34 cellular contexts compared by ENCODE assay signal in the genomic region with DNA sequence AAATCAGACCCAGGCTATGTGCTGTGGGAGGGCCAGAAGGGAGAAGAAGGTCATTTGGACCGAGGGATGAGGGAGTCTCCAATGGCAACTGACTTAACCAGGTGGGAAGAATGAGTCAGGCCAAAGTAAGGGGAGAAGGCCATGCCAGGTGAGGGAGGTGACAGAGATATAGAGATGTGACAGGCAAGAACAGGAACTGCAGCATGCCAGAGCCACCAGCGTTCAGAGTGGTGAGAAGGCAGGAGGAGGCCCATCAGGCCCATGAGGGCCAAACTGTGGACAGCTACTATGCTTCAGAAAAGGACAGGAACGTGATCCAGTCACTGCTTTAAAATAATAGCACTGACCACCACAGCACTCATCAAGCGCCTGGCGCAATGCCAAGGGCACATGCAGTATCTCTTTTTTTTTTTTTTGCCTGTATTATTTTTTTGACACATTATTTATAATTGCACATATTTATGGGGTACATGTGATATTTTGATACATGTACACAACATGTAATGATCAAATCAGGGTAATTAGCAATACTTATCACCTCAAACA.
"Had no signal": no experiment of that assay in that cellular context is flagged by ENCODE, and none has a peak within 500 bp of the region (broad histone marks: within the 10 kb centered on the region; RNA-seq: fewer than 3 reads in every experiment).

No MANE protein-coding gene starts in this region.

- H3K27me3 ChIP-seq: brain microvascular endothelial cell, MG63 had no signal

- H3K4me3 ChIP-seq: MG63, SJSA1 had no signal

- DNase-seq: activated CD4-positive, alpha-beta memory T cell treated with anti-CD3 and anti-CD28 coated beads, Interleukin-2, amount 10 ng/mL, durations not matched to agents 7 days and 5 days; activated CD4-positive, alpha-beta T cell treated with anti-CD3 and anti-CD28 coated beads for 1 hour; activated CD4-positive, alpha-beta T cell treated with anti-CD3 and anti-CD28 coated beads for 48 hours; activated CD4-positive, CD25-positive, alpha-beta regulatory T cell; activated CD8-positive, alpha-beta memory T cell treated with anti-CD3 and anti-CD28 coated beads for 24 hours; activated CD8-positive, alpha-beta memory T cell treated with anti-CD3 and anti-CD28 coated beads, Interleukin-2, amount 10 ng/mL, durations not matched to agents 7 days and 5 days; activated CD8-positive, alpha-beta memory T cell treated with anti-CD3 and anti-CD28 coated beads, Interleukin-2, amount 50 U/mL, for 48 hours; activated effector memory CD4-positive, alpha-beta T cell treated with Interleukin-2 at 50 U/mL for 16 hours; activated naive CD4-positive, alpha-beta T cell; activated naive CD4-positive, alpha-beta T cell treated with anti-CD3 and anti-CD28 coated beads, Interleukin-2, amount 50 U/mL, for 16 hours; activated naive CD8-positive, alpha-beta T cell treated with anti-CD3 and anti-CD28 coated beads for 36 hours; activated T-cell treated with anti-CD3 and anti-CD28 coated beads, Interleukin-2, amount 50 U/mL, for 48 hours; amniotic stem cell; aorta; brain microvascular endothelial cell; central memory CD4-positive, alpha-beta T cell; Karpas-422; MG63; NCI-H1048; NCI-H1105 treated with DMSO at 0.1 percent for 48 hours; NCI-H1436; NCI-H1694; NCI-H1930; NCI-H2081 treated with DMSO at 0.1 percent for 48 hours; NCI-H226; NCI-H446 treated with DMSO at 0.1 percent for 48 hours; NCI-H524; SHP77 treated with DMSO at 0.1 percent for 48 hours; SK-N-SH; T-cell; T-helper 17 cell; T-helper 9 cell; WERI-Rb-1 had no signal

- H3K4me1 ChIP-seq: SJSA1 had no signal

- H3K36me3 ChIP-seq: brain microvascular endothelial cell, MG63, SJSA1, WERI-Rb-1 had no signal

- H3K9me3 ChIP-seq: MG63, SJSA1, SK-N-SH had no signal

- H3K27ac ChIP-seq: brain microvascular endothelial cell, SJSA1, WERI-Rb-1 had no signal
